Comparison of ENCODE assay signal across 1 cellular context in genomic region chr21:45624356-45624854, GRCh38.
A peak's percentile ranks its signal among the peaks of the same experiment; 100 is the strongest.
TF ChIP-seq lines count a peak whose summit lies in the region.

No MANE protein-coding gene starts in this region.

TF ChIP-seq in K562, 482 proteins besides CTCF, POLR2A, EP300 and RAD21:
- TF ChIP-seq ZNF12 (CRISPR knock-in tag; IDR thresholded peaks at IDR 0.05) (peak; percentile 95), FIP1L1 (IDR thresholded peaks at IDR 0.05; ENCODE audit: low read depth, low read length, poor library complexity, severe bottlenecking) (no peak)
